Comparison of ENCODE assay signal across 10 cellular contexts in genomic region chr22:36017661-36018091, GRCh38. TPM values are rescaled to one million over a fixed set of nuclear protein-coding genes. Genes with fewer than 3 reads are reported as not detected.
DNase-seq lines count a peak whose midpoint lies in the region; ATAC-seq, FAIRE-seq and TF ChIP-seq lines count a peak whose summit lies in the region.
"Had no signal": no experiment of that assay in that cellular context is flagged by ENCODE, and none has a peak within 500 bp of the region (broad histone marks: within the 10 kb centered on the region; RNA-seq: fewer than 3 reads in every experiment).

No MANE protein-coding gene starts in this region.

- intact Hi-C loops in left colon (cut with DNase I, micrococcal nuclease) (no loop called here), lower leg skin (cut with DNase I; ENCODE audit: low total_unique reads) (no loop called here)

- H3K4me3 ChIP-seq in NB4 (ENCODE audit: low read depth, low read length) (no peak overlapping the region), lower leg skin (ENCODE audit: low read depth, poor library complexity, severe bottlenecking) (no peak overlapping the region)

- TF ChIP-seq POLR2A in NB4 (IDR thresholded peaks at IDR 0.05; ENCODE audit: extremely low read depth, insufficient read length) (no peak), lower leg skin (IDR thresholded peaks at IDR 0.05) (no peak)

- TF ChIP-seq CTCF in NB4 (IDR thresholded peaks at IDR 0.05; ENCODE audit: low read depth, low read length) (no peak), lower leg skin (IDR thresholded peaks at IDR 0.05) (no peak)

- 47 to 58% methylated on average over 2 of the region's 2 CpGs for WGBS in lower leg skin, 2 donors

- peak; percentile 48 for FAIRE-seq in RCC 7860 (lab: Jason Lieb, UNC)

- DNase-seq in DMS153 treated with DMSO at 0.1 percent for 48 hours (lab: John Stamatoyannopoulos, UW; ENCODE audit: unreplicated experiment), result peak; percentile 25
- DNase-seq in NB4 (ENCODE audit: low read depth), result peak; percentile 51
- DNase-seq in RCC 7860 (ENCODE audit: low spot score), result peak; percentile 9
- DNase-seq in left colon, result no peak
- DNase-seq in lower leg skin (ENCODE audit: low spot score in 2 of 2), result no peak
- no peak for DNase-seq in amniotic stem cell (lab: John Stamatoyannopoulos, UW)
- DNase-seq in middle frontal gyrus (ENCODE audit: extremely low spot score, low spot score), result no peak
- DNase-seq: activated effector memory CD4-positive, alpha-beta T cell treated with Interleukin-2 at 50 U/mL for 16 hours; posterior cingulate gyrus had no signal

- ATAC-seq in left colon (peak; percentile 50), HG03039 (IDR thresholded peaks at IDR 0.05; ENCODE audit: unreplicated experiment) (no peak)

RNA-seq across cellular contexts. Expression of gene RBFOX2, which starts 10.9 kb away (rescaled TPM):
- 10 to 100 TPM; 34.3 to 48.8 TPM for total RNA-seq in left colon
- total RNA-seq in lower leg skin, result 10 to 100 TPM; 40.9 to 56.5 (median 51.1) TPM

Comparison
In these comparisons a context has a peak if more than half of its experiments do, and no peak if none do; other contexts are left out.
1. DNase-seq: peak in DMS153 treated with DMSO at 0.1 percent for 48 hours (single experiment), NB4 (single experiment) and RCC 7860 (single experiment); none in left colon (0 of 2), lower leg skin (0 of 2), amniotic stem cell (single experiment) and middle frontal gyrus (single experiment).